In the genomic region with DNA sequence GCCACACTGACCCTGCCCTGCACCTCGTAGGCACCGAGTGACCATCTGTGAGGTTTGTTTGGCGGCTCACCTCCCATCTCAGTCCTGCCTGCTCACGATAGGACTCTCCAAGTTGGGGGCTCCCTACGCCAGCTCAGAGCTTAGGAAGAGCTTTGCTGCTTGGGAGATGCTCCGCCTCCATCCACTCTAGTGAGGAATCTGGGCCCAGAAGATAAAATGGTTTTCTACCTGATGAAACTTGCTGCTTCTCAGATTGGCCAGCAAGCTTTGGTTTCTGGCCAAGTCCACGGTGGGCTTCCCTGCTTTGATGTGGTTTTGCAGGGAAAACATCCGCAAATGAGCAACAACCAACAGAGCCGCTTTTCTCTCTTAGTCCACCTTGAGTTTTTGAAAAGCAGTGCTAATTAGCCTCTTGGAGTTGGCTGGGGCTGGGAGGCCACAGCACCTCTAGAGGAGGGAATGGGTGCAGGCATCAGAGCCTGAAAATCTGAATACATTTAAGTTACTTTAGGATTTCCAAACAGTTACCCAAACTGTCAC, we compare ENCODE assay signal across 1 cellular context.
TF ChIP-seq lines count a peak whose summit lies in the region.

No MANE protein-coding gene starts in this region.

TF ChIP-seq in HepG2, 621 proteins besides CTCF, POLR2A, EP300 and RAD21 (continued from another document and continues in another):
- TF ChIP-seq, protein P1, sequence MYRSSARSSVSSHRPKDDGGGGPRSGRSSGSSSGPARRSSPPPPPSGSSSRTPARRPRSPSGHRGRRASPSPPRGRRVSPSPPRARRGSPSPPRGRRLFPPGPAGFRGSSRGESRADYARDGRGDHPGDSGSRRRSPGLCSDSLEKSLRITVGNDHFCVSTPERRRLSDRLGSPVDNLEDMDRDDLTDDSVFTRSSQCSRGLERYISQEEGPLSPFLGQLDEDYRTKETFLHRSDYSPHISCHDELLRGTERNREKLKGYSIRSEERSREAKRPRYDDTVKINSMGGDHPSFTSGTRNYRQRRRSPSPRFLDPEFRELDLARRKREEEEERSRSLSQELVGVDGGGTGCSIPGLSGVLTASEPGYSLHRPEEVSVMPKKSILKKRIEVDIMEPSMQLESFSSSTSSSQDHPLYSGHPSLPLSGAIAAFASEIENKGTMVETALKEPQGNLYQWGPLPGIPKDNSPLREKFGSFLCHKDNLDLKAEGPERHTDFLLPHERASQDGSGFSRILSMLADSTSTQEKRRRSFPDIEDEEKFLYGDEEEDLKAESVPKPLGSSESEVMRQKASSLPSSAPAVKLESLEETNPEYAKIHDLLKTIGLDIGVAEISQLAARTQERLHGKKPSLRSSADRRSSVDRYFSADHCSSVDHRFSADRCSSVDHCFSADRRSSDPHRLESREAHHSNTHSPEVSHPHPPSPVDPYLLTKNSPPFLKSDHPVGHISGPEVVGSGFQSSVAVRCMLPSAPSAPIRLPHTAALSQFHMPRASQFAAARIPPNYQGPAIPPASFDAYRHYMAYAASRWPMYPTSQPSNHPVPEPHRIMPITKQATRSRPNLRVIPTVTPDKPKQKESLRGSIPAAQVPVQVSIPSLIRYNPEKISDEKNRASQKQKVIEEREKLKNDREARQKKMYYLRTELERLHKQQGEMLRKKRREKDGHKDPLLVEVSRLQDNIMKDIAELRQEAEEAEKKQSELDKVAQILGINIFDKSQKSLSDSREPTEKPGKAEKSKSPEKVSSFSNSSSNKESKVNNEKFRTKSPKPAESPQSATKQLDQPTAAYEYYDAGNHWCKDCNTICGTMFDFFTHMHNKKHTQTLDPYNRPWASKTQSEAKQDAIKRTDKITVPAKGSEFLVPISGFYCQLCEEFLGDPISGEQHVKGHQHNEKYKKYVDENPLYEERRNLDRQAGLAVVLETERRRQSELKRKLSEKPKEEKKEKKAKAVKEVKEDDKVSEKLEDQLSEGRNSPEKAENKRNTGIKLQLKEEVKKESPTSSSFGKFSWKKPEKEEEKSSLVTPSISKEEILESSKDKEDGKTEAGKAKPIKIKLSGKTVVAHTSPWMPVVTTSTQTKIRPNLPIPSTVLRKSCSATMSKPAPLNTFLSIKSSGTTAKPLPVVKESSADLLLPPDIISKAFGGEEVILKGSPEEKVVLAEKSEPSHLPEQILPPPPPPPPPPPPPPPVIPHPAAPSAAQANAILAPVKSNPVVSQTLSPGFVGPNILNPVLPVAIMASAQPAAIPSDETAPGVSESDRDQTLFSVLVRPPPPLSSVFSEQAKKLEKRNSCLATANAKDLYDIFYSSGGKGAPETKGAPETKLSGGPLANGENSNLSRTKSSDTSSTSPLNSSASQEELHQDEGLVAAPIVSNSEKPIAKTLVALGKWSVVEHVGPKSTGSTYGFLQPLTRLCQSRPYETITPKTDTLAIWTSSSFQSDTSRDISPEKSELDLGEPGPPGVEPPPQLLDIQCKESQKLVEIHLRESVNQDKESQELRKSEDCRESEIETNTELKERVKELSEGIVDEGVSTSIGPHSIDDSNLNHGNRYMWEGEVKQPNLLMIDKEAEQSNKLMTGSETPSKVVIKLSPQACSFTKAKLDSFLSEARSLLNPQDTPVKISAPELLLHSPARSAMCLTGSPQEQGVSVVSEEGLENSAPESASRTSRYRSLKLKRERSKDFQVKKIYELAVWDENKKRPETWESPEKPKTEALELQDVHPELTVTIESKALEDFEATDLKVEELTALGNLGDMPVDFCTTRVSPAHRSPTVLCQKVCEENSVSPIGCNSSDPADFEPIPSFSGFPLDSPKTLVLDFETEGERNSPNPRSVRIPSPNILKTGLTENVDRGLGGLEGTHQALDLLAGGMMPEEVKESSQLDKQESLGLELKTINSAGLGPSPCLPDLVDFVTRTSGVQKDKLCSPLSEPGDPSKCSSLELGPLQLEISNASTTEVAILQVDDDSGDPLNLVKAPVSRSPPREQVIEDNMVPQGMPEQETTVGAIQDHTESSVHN (CRISPR knock-in tag; IDR thresholded peaks at IDR 0.05): 0 out of 2 replicates have a peak, but pooled peaks have one; percentile 71
- TF ChIP-seq ATF7-NPFF (CRISPR knock-in tag; IDR thresholded peaks at IDR 0.05; ENCODE audit: low read depth) (no peak), ZNF841 (CRISPR knock-in tag; IDR thresholded peaks at IDR 0.05; ENCODE audit: borderline replicate concordance) (no peak), BRCA1 (CRISPR knock-in tag; IDR thresholded peaks at IDR 0.05) (no peak), TOE1 (CRISPR knock-in tag; IDR thresholded peaks at IDR 0.05) (no peak; the same call in 1 of the 2 replicates), FOXA3 (CRISPR knock-in tag; IDR thresholded peaks at IDR 0.05) (peak; percentile 74), ZNF790 (CRISPR knock-in tag; IDR thresholded peaks at IDR 0.05; ENCODE audit: borderline replicate concordance) (no peak), FOXM1 (CRISPR knock-in tag; IDR thresholded peaks at IDR 0.05) (no peak), PAWR (CRISPR knock-in tag; IDR thresholded peaks at IDR 0.05; ENCODE audit: borderline replicate concordance) (peak; percentile 89; the same call in 1 of the 2 replicates), TSC22D2 (CRISPR knock-in tag; IDR thresholded peaks at IDR 0.05; ENCODE audit: borderline replicate concordance) (0 out of 2 replicates have a peak, but pooled peaks have one; percentile 66), NRL (CRISPR knock-in tag; IDR thresholded peaks at IDR 0.05; ENCODE audit: borderline replicate concordance) (no peak), ZNF337 (CRISPR knock-in tag; IDR thresholded peaks at IDR 0.05; ENCODE audit: borderline replicate concordance, low read depth) (no peak), STAT5B (CRISPR knock-in tag; IDR thresholded peaks at IDR 0.05) (no peak), ZBTB3 (CRISPR knock-in tag; IDR thresholded peaks at IDR 0.05; ENCODE audit: borderline replicate concordance, low read depth) (peak; percentile 75; the same call in 1 of the 2 replicates), ZNF367 (CRISPR knock-in tag; IDR thresholded peaks at IDR 0.05; ENCODE audit: borderline replicate concordance) (no peak), ZNF260 (CRISPR knock-in tag; IDR thresholded peaks at IDR 0.05; ENCODE audit: borderline replicate concordance, low read depth) (no peak), ZNF263 (CRISPR knock-in tag; IDR thresholded peaks at IDR 0.05) (no peak), ZNF446 (CRISPR knock-in tag; IDR thresholded peaks at IDR 0.05) (no peak), GATA4 (IDR thresholded peaks at IDR 0.05; ENCODE audit: borderline replicate concordance, low read depth) (peak; percentile 64; the same call in 1 of the 2 replicates), SP4 (CRISPR knock-in tag; IDR thresholded peaks at IDR 0.05) (no peak; the same call in 1 of the 2 replicates), NFATC3 (CRISPR knock-in tag; IDR thresholded peaks at IDR 0.05) (no peak), HNRNPL (IDR thresholded peaks at IDR 0.05; ENCODE audit: low read depth, low read length) (no peak), AGO2 (optimal IDR thresholded peaks at IDR 0.05; ENCODE audit: low read depth, low read length) (no peak), ZNF256 (CRISPR knock-in tag; conservative IDR thresholded peaks at IDR 0.05) (no peak), CENPX (CRISPR knock-in tag; IDR thresholded peaks at IDR 0.05) (no peak), EHMT2 (IDR thresholded peaks at IDR 0.05; ENCODE audit: borderline replicate concordance, low read depth, low read length) (no peak), JARID2 (CRISPR knock-in tag; IDR thresholded peaks at IDR 0.05; ENCODE audit: insufficient replicate concordance) (peak; percentile 12), HDAC2 (CRISPR knock-in tag; IDR thresholded peaks at IDR 0.05) (no peak), REXO4 (CRISPR knock-in tag; IDR thresholded peaks at IDR 0.05; ENCODE audit: borderline replicate concordance) (no peak), KLF11 (CRISPR knock-in tag; IDR thresholded peaks at IDR 0.05) (no peak), CEBPG (CRISPR knock-in tag; IDR thresholded peaks at IDR 0.05) (peak; percentile 54), CBX5 (CRISPR knock-in tag; IDR thresholded peaks at IDR 0.05; ENCODE audit: borderline replicate concordance) (peak; percentile 68), ZNF709 (CRISPR knock-in tag; IDR thresholded peaks at IDR 0.05) (no peak), PRPF4 (IDR thresholded peaks at IDR 0.05; ENCODE audit: low read depth, low read length, poor library complexity, severe bottlenecking) (no peak), NR1H2 (CRISPR knock-in tag; IDR thresholded peaks at IDR 0.05; ENCODE audit: borderline replicate concordance, low read depth) (no peak)
- TF ChIP-seq, protein P2, sequence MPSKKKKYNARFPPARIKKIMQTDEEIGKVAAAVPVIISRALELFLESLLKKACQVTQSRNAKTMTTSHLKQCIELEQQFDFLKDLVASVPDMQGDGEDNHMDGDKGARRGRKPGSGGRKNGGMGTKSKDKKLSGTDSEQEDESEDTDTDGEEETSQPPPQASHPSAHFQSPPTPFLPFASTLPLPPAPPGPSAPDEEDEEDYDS (CRISPR knock-in tag; IDR thresholded peaks at IDR 0.05): peak; percentile 48; the same call in 1 of the 2 replicates
- TF ChIP-seq, protein P3, sequence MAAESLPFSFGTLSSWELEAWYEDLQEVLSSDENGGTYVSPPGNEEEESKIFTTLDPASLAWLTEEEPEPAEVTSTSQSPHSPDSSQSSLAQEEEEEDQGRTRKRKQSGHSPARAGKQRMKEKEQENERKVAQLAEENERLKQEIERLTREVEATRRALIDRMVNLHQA (CRISPR knock-in tag; IDR thresholded peaks at IDR 0.05): no peak
- TF ChIP-seq, protein P4, sequence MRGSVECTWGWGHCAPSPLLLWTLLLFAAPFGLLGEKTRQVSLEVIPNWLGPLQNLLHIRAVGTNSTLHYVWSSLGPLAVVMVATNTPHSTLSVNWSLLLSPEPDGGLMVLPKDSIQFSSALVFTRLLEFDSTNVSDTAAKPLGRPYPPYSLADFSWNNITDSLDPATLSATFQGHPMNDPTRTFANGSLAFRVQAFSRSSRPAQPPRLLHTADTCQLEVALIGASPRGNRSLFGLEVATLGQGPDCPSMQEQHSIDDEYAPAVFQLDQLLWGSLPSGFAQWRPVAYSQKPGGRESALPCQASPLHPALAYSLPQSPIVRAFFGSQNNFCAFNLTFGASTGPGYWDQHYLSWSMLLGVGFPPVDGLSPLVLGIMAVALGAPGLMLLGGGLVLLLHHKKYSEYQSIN (CRISPR knock-in tag; IDR thresholded peaks at IDR 0.05; ENCODE audit: borderline replicate concordance): no peak
- TF ChIP-seq, protein P5, sequence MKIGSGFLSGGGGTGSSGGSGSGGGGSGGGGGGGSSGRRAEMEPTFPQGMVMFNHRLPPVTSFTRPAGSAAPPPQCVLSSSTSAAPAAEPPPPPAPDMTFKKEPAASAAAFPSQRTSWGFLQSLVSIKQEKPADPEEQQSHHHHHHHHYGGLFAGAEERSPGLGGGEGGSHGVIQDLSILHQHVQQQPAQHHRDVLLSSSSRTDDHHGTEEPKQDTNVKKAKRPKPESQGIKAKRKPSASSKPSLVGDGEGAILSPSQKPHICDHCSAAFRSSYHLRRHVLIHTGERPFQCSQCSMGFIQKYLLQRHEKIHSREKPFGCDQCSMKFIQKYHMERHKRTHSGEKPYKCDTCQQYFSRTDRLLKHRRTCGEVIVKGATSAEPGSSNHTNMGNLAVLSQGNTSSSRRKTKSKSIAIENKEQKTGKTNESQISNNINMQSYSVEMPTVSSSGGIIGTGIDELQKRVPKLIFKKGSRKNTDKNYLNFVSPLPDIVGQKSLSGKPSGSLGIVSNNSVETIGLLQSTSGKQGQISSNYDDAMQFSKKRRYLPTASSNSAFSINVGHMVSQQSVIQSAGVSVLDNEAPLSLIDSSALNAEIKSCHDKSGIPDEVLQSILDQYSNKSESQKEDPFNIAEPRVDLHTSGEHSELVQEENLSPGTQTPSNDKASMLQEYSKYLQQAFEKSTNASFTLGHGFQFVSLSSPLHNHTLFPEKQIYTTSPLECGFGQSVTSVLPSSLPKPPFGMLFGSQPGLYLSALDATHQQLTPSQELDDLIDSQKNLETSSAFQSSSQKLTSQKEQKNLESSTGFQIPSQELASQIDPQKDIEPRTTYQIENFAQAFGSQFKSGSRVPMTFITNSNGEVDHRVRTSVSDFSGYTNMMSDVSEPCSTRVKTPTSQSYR (CRISPR knock-in tag; IDR thresholded peaks at IDR 0.05; ENCODE audit: borderline replicate concordance): no peak
- TF ChIP-seq, protein P6, sequence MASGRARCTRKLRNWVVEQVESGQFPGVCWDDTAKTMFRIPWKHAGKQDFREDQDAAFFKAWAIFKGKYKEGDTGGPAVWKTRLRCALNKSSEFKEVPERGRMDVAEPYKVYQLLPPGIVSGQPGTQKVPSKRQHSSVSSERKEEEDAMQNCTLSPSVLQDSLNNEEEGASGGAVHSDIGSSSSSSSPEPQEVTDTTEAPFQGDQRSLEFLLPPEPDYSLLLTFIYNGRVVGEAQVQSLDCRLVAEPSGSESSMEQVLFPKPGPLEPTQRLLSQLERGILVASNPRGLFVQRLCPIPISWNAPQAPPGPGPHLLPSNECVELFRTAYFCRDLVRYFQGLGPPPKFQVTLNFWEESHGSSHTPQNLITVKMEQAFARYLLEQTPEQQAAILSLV (CRISPR knock-in tag; IDR thresholded peaks at IDR 0.05; ENCODE audit: borderline replicate concordance): no peak
- TF ChIP-seq, protein P7, sequence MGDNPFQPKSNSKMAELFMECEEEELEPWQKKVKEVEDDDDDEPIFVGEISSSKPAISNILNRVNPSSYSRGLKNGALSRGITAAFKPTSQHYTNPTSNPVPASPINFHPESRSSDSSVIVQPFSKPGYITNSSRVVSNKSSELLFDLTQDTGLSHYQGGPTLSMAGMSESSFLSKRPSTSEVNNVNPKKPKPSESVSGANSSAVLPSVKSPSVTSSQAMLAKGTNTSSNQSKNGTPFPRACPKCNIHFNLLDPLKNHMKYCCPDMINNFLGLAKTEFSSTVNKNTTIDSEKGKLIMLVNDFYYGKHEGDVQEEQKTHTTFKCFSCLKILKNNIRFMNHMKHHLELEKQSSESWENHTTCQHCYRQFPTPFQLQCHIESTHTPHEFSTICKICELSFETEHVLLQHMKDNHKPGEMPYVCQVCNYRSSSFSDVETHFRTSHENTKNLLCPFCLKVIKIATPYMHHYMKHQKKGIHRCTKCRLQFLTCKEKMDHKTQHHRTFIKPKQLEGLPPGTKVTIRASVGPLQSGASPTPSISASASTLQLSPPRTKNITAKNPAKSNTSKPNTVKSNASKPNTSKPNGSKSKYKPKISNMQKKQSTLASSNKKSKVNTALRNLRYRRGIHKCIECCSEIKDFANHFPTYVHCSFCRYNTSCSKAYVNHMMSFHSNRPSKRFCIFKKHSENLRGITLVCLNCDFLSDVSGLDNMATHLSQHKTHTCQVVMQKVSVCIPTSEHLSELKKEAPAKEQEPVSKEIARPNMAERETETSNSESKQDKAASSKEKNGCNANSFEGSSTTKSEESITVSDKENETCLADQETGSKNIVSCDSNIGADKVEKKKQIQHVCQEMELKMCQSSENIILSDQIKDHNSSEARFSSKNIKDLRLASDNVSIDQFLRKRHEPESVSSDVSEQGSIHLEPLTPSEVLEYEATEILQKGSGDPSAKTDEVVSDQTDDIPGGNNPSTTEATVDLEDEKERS (CRISPR knock-in tag; IDR thresholded peaks at IDR 0.05): no peak
- TF ChIP-seq, protein P8, sequence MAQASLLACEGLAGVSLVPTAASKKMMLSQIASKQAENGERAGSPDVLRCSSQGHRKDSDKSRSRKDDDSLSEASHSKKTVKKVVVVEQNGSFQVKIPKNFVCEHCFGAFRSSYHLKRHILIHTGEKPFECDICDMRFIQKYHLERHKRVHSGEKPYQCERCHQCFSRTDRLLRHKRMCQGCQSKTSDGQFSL (CRISPR knock-in tag; IDR thresholded peaks at IDR 0.05): no peak
- TF ChIP-seq, protein P9, sequence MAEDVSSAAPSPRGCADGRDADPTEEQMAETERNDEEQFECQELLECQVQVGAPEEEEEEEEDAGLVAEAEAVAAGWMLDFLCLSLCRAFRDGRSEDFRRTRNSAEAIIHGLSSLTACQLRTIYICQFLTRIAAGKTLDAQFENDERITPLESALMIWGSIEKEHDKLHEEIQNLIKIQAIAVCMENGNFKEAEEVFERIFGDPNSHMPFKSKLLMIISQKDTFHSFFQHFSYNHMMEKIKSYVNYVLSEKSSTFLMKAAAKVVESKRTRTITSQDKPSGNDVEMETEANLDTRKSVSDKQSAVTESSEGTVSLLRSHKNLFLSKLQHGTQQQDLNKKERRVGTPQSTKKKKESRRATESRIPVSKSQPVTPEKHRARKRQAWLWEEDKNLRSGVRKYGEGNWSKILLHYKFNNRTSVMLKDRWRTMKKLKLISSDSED (CRISPR knock-in tag; IDR thresholded peaks at IDR 0.05): no peak
